10 cellular contexts compared by ENCODE assay signal in the genomic region with DNA sequence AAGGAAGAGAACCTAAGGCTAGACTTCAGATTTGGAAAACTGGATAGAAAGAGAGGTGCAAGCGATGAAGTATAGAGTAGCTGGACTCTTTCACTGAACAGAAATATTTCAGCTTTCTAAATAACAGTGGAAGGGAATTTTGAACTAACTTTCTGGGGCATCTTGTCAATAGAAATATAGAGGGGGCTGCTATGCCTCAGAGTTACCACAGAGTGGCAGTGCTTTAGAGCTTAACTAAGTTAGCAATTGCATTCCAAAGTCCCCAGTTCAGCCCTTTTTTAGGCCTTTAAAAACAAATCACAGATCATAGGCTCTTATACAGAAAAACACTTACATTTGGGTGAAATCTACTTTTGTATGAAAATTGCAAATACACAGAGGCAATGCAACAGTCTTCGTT.
DNase-seq lines count a peak whose midpoint lies in the region; ATAC-seq and TF ChIP-seq lines count a peak whose summit lies in the region.
"Had no signal": no experiment of that assay in that cellular context is flagged by ENCODE, and none has a peak within 500 bp of the region (broad histone marks: within the 10 kb centered on the region; RNA-seq: fewer than 3 reads in every experiment).

No MANE protein-coding gene starts in this region.

- H3K79me2 ChIP-seq in MM.1S (ENCODE audit: low read length): no peaks in the 10 kb centered on the region

- DNase-seq in ELF-1 (ENCODE audit: low read depth, low spot score) (peak; percentile 9), MM.1S (peak; percentile 44), myocyte (ENCODE audit: low read depth) (peak; percentile 2), NCI-H1930 (lab: John Stamatoyannopoulos, UW) (no peak), psoas muscle (no peak)
- no peak for DNase-seq in central memory CD4-positive, alpha-beta T cell
- DNase-seq: activated naive CD8-positive, alpha-beta T cell treated with anti-CD3 and anti-CD28 coated beads for 36 hours had no signal

- no peaks in the 10 kb centered on the region for H3K4me1 Mint-ChIP-seq in brain
- H3K4me1 Mint-ChIP-seq: activated naive CD8-positive, alpha-beta T cell treated with anti-CD3 and anti-CD28 coated beads for 36 hours had no signal

- H3K27me3 ChIP-seq in MM.1S (replicated peaks; ENCODE audit: insufficient read depth, low read length): no peaks in the 10 kb centered on the region
- no peaks in the 10 kb centered on the region for H3K27me3 ChIP-seq in psoas muscle (ENCODE audit: insufficient read depth in 3 of 3, low read length in 2 of 3)

- H3K36me3 ChIP-seq in MM.1S (replicated peaks; ENCODE audit: insufficient read depth, low read length) (no peaks in the 10 kb centered on the region), psoas muscle (ENCODE audit: insufficient read depth in 1 of 2, low read depth in 1 of 2) (no peaks in the 10 kb centered on the region)

- 34 to 43% (median 38%) methylated on average over 2 of the region's 2 CpGs for WGBS in psoas muscle, 3 donors

- H4K20me1 ChIP-seq in MM.1S (ENCODE audit: insufficient read depth, low read length): no peaks in the 10 kb centered on the region

- H3K9me3 Mint-ChIP-seq in brain: peaks cover 0 to 8% (median 6%) of the 10 kb centered on the region in 5 experiments

- TF ChIP-seq CTCF in MM.1S (IDR thresholded peaks at IDR 0.05; ENCODE audit: low read length): peak; percentile 49
- peak; percentile 66 to 85 for TF ChIP-seq CTCF in brain (conservative IDR thresholded peaks at IDR 0.05)
- TF ChIP-seq CTCF in psoas muscle (IDR thresholded peaks at IDR 0.05): no peak

- no peak overlapping the region for H3K27ac Mint-ChIP-seq in brain
- H3K27ac Mint-ChIP-seq: activated naive CD8-positive, alpha-beta T cell treated with anti-CD3 and anti-CD28 coated beads for 36 hours; T-helper 1 cell treated with Interleukin-12 subunit alpha and Interleukin-12 subunit beta and Interleukin-4 antibody, amounts not matched to agents 30 μg/mL and 1 μg/mL, for 36 hours had no signal

- H3F3A ChIP-seq in MM.1S (ENCODE audit: insufficient read depth, low read length): no peaks in the 10 kb centered on the region

- H3K27me3 Mint-ChIP-seq in brain: peaks cover 5% of the 10 kb centered on the region
- H3K27me3 Mint-ChIP-seq: activated naive CD8-positive, alpha-beta T cell treated with anti-CD3 and anti-CD28 coated beads for 36 hours had no signal

- H3K36me3 Mint-ChIP-seq in brain: no peaks in the 10 kb centered on the region
- H3K36me3 Mint-ChIP-seq: activated naive CD8-positive, alpha-beta T cell treated with anti-CD3 and anti-CD28 coated beads for 36 hours had no signal

- H2AFZ ChIP-seq in MM.1S (ENCODE audit: low read length): no peak overlapping the region

- intact Hi-C loops in psoas muscle (cut with DNase I): no loop called here

- H3K4me1 ChIP-seq in MM.1S (ENCODE audit: low read length) (no peaks in the 10 kb centered on the region), psoas muscle (no peaks in the 10 kb centered on the region)

- no peaks in the 10 kb centered on the region for H3K9me3 ChIP-seq in MM.1S (replicated peaks; ENCODE audit: insufficient read depth, low read length)
- no peaks in the 10 kb centered on the region for H3K9me3 ChIP-seq in psoas muscle

- H3K27ac ChIP-seq in MM.1S (ENCODE audit: low read length) (no peak overlapping the region), psoas muscle (no peak overlapping the region)

- ATAC-seq in HG03159 (IDR thresholded peaks at IDR 0.05; ENCODE audit: unreplicated experiment): no peak
- ATAC-seq in psoas muscle: no peak

- H3K4me2 ChIP-seq in MM.1S (ENCODE audit: low read depth, low read length): no peak overlapping the region

- H3K9me2 ChIP-seq in MM.1S (replicated peaks; ENCODE audit: insufficient read depth, low read length): no peaks in the 10 kb centered on the region

- no peak overlapping the region for H3K4me3 Mint-ChIP-seq in brain
- H3K4me3 Mint-ChIP-seq: activated naive CD8-positive, alpha-beta T cell treated with anti-CD3 and anti-CD28 coated beads for 36 hours; T-helper 1 cell treated with Interleukin-12 subunit alpha and Interleukin-12 subunit beta and Interleukin-4 antibody, amounts not matched to agents 30 μg/mL and 1 μg/mL, for 36 hours had no signal

- H3K4me3 ChIP-seq in MM.1S (ENCODE audit: low read length): no peak overlapping the region
- no peak overlapping the region for H3K4me3 ChIP-seq in psoas muscle

- no peak overlapping the region for H3K9ac ChIP-seq in MM.1S (ENCODE audit: low read length)

Comparison
In these comparisons a context has a peak if more than half of its experiments do, and no peak if none do; other contexts are left out.
1. DNase-seq: peak in ELF-1 (single experiment), MM.1S (single experiment) and myocyte (single experiment); none in central memory CD4-positive, alpha-beta T cell (single experiment), NCI-H1930 (0 of 2) and psoas muscle (0 of 2).